Comparison of ENCODE assay signal across 28 cellular contexts in genomic region chr4:102829803-102830202, GRCh38.
DNase-seq lines count a peak whose midpoint lies in the region; ATAC-seq and TF ChIP-seq lines count a peak whose summit lies in the region.
"Had no signal": no experiment of that assay in that cellular context is flagged by ENCODE, and none has a peak within 500 bp of the region (broad histone marks: within the 10 kb centered on the region; RNA-seq: fewer than 3 reads in every experiment).

No MANE protein-coding gene starts in this region.

- no peak overlapping the region for H3K4me3 ChIP-seq in BLaER1
- peak overlapping the region; percentile 37; the same call in 1 of the 2 replicates for H3K4me3 ChIP-seq in HUES48 (ENCODE audit: low read depth, low read length)
- H3K4me3 ChIP-seq in RWPE2 (ENCODE audit: severe bottlenecking): no peak overlapping the region
- H3K4me3 ChIP-seq in iPS-20b (ENCODE audit: low read length): peak overlapping the region; percentile 28; the same call in 1 of the 2 replicates
- H3K4me3 ChIP-seq: ovary, upper lobe of left lung had no signal

- H3K9me3 ChIP-seq in BLaER1 (no peaks in the 10 kb centered on the region), HUES48 (ENCODE audit: control insufficient read depth, insufficient read depth, low read length) (no peaks in the 10 kb centered on the region), RWPE2 (ENCODE audit: severe bottlenecking) (no peaks in the 10 kb centered on the region), iPS-20b (ENCODE audit: insufficient read depth, low read depth, low read length) (no peaks in the 10 kb centered on the region)
- H3K9me3 ChIP-seq: breast epithelium, ovary, SJCRH30, upper lobe of left lung had no signal

- H3K27ac ChIP-seq in BLaER1 (no peak overlapping the region), HUES48 (ENCODE audit: low read depth, low read length) (peak overlapping the region; percentile 42), RWPE2 (ENCODE audit: poor library complexity, severe bottlenecking) (peak overlapping the region; percentile 91), iPS-20b (ENCODE audit: low read length) (peak overlapping the region; percentile 37)
- H3K27ac ChIP-seq: ovary, SJCRH30 had no signal

- DNase-seq in RWPE2 (ENCODE audit: low spot score) (no peak), Ammon's horn (ENCODE audit: low spot score) (no peak), GM20000 (ENCODE audit: low spot score) (no peak), NCI-H1092 (lab: John Stamatoyannopoulos, UW) (no peak), NCI-H1436 (lab: John Stamatoyannopoulos, UW) (no peak)
- DNase-seq: activated CD4-positive, alpha-beta memory T cell treated with anti-CD3 and anti-CD28 coated beads, Interleukin-2, amount 10 ng/mL, durations not matched to agents 7 days and 5 days; activated CD4-positive, CD25-positive, alpha-beta regulatory T cell treated with anti-CD3 and anti-CD28 coated beads, Interleukin-2, amount 50 U/mL, for 72 hours; activated CD8-positive, alpha-beta memory T cell treated with anti-CD3 and anti-CD28 coated beads, Interleukin-2, amount 50 U/mL, for 48 hours; activated naive CD4-positive, alpha-beta T cell treated with anti-CD3 and anti-CD28 coated beads, Interleukin-2, amount 50 U/mL, for 16 hours; amygdala; DMS79; glutamatergic neuron; KG1; NCI-H524; NK-92 treated with Interleukin-12 subunit alpha and Interleukin-12 subunit beta, amount 100 ng/mL, for 24 hours; ovary; retina; SJCRH30; stimulated activated CD4-positive, alpha-beta T cell treated with anti-CD3 and anti-CD28 coated beads, Interleukin-12 subunit alpha, Interleukin-12 subunit beta, amount 100 ng/mL, for 4 hours; stimulated activated CD4-positive, alpha-beta T cell treated with anti-CD3 and anti-CD28 coated beads, Interleukin-4, amount 100 ng/mL, for 24 hours; substantia nigra; T-helper 1 cell had no signal

- no peak for ATAC-seq in RWPE2 (ENCODE audit: low read depth)
- ATAC-seq: stimulated activated effector memory CD8-positive, alpha-beta T cell treated with anti-CD3 and anti-CD28 coated beads, Interleukin-12 subunit alpha, Interleukin-12 subunit beta, amount 100 ng/mL, for 72 hours had no signal

- 0 out of 2 replicates have a peak overlapping the region, but pooled peaks have one; percentile 100 for H3K9ac ChIP-seq in BLaER1
- no peak overlapping the region for H3K9ac ChIP-seq in HUES48 (ENCODE audit: low read depth, low read length)
- H3K9ac ChIP-seq in iPS-20b (ENCODE audit: low read depth, low read length): peak overlapping the region; percentile 42; the same call in 1 of the 2 replicates

- H3K36me3 ChIP-seq in BLaER1 (no peaks in the 10 kb centered on the region), HUES48 (ENCODE audit: control insufficient read depth, insufficient read depth, low read length) (peaks cover 7% of the 10 kb centered on the region; the same call in 1 of the 2 replicates), RWPE2 (ENCODE audit: low read depth) (peaks cover 19% of the 10 kb centered on the region), iPS-20b (ENCODE audit: insufficient read depth, low read depth, low read length) (peaks cover 5% of the 10 kb centered on the region; the same call in 1 of the 2 replicates)
- H3K36me3 ChIP-seq: breast epithelium, ovary, upper lobe of left lung had no signal

- H3K4me1 ChIP-seq in BLaER1: peaks cover 18% of the 10 kb centered on the region
- peaks cover 43% of the 10 kb centered on the region for H3K4me1 ChIP-seq in HUES48 (ENCODE audit: control insufficient read depth, insufficient read depth, low read length)
- peaks cover 9% of the 10 kb centered on the region for H3K4me1 ChIP-seq in RWPE2 (ENCODE audit: insufficient read depth, poor library complexity, severe bottlenecking)
- peaks cover 24% of the 10 kb centered on the region; the same call in 1 of the 2 replicates for H3K4me1 ChIP-seq in iPS-20b (ENCODE audit: insufficient read depth, low read length)
- H3K4me1 ChIP-seq: SJCRH30 had no signal

- no peak for TF ChIP-seq CTCF in RWPE2 (IDR thresholded peaks at IDR 0.05; ENCODE audit: poor library complexity, severe bottlenecking)
- no peak for TF ChIP-seq CTCF in GM20000 (IDR thresholded peaks at IDR 0.05; ENCODE audit: extremely low read depth, missing control alignments)

- H3K4me2 ChIP-seq in BLaER1: peak overlapping the region; percentile 77

- H3K27me3 ChIP-seq in BLaER1 (no peaks in the 10 kb centered on the region), HUES48 (ENCODE audit: control insufficient read depth, insufficient read depth, low read length) (no peaks in the 10 kb centered on the region), RWPE2 (ENCODE audit: insufficient read depth, poor library complexity, severe bottlenecking) (no peaks in the 10 kb centered on the region), iPS-20b (ENCODE audit: insufficient read depth, low read length) (no peaks in the 10 kb centered on the region)
- H3K27me3 ChIP-seq: breast epithelium, ovary, SJCRH30, upper lobe of left lung had no signal

- peaks cover 20% of the 10 kb centered on the region for H4K20me1 ChIP-seq in BLaER1

Comparison
In these comparisons a context has a peak if more than half of its experiments do, and no peak if none do; other contexts are left out.
1. H3K4me3 ChIP-seq: peak in HUES48 (single experiment) and iPS-20b (single experiment); none in BLaER1 (single experiment) and RWPE2 (single experiment).